ENCODE assay signal across 8 cellular contexts in the genomic region with DNA sequence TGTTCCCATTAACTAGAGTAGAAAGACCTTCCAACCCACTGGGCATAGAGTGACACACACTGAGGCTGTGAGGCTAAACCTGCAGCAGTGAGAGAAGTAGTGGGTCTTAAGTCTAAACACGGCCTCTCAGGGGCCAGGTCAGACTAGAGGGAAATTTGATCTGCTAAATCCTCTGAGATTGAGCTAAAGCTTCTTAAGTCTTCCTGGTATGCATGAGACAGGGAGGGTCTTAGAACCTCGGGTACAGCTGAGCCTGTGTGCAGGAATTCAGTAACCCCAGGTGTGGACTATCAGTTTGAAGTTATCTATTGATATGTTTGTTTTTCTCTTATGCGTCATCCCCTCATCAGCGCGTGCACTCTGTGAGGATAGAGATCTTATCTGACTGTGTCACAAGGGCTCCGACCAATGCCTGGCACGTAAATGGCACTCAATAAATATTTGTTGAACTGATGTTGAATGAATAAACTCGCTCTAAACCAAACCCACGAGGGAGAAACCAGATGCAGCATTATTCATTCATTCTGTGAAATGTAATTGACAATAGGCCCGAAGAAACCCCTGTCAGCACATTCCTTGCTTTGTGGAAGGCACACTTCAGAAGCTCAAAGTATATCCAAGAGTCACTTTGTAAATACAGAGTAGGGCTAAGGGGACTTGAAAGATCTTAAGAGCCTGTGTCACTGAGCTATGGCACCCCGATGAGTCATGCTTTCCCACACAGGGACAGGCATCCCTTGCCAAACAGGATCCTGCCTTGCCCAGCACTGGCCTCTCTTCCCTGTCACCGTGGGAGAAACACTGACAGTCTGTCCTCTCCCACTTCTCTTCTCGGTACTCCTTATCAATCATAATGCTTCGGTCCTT. TPM values are rescaled to one million over a fixed set of nuclear protein-coding genes. Genes with fewer than 3 reads are reported as not detected.
DNase-seq lines count a peak whose midpoint lies in the region; ATAC-seq and TF ChIP-seq lines count a peak whose summit lies in the region.

No MANE protein-coding gene starts in this region.

- no peak overlapping the region for H2BK12ac ChIP-seq in neuronal stem cell (ENCODE audit: low read length)

- no peak overlapping the region for H2BK15ac ChIP-seq in neuronal stem cell (ENCODE audit: low read length)

- H3K27ac Mint-ChIP-seq in endodermal cell: peak overlapping the region; percentile 60

- no peak overlapping the region for H3K18ac ChIP-seq in neuronal stem cell (ENCODE audit: low read length)

- H3K36me3 Mint-ChIP-seq in endodermal cell (ENCODE audit: low read depth): no peaks in the 10 kb centered on the region

- H3K4me3 ChIP-seq in endodermal cell (ENCODE audit: low read length): no peak overlapping the region
- H3K4me3 ChIP-seq in neuronal stem cell (ENCODE audit: low read length in 2 of 2): no peak overlapping the region

- H3K27me3 ChIP-seq in endodermal cell (ENCODE audit: control insufficient read depth, insufficient read depth, low read length, poor library complexity, severe bottlenecking) (no peaks in the 10 kb centered on the region), neuronal stem cell (ENCODE audit: control insufficient read depth in 3 of 3, insufficient read depth in 3 of 3, low read depth in 1 of 3, low read length in 3 of 3) (peaks cover 0 to 11% (median 0%) of the 10 kb centered on the region in 3 experiments)

- peaks cover 4% of the 10 kb centered on the region for H3K9me3 Mint-ChIP-seq in endodermal cell

- 62 to 67% methylated on average over 13 to 14 of the region's 14 CpGs for WGBS in endodermal cell (ENCODE audit: insufficient coverage in 1 of 2, insufficient read length in 1 of 2), 2 experiments
- no CpG with 5 or more reads among the region's 14 CpGs for WGBS in neuronal stem cell (ENCODE audit: extremely low coverage in 2 of 2, insufficient read length in 2 of 2, insufficient replicate concordance in 1 of 2), 2 donors

- H2BK5ac ChIP-seq in neuronal stem cell (ENCODE audit: low read length): no peak overlapping the region

- no peak overlapping the region for H3K4me2 ChIP-seq in neuronal stem cell (ENCODE audit: insufficient read depth, low read length, poor library complexity, severe bottlenecking)

- H3K36me3 ChIP-seq in endodermal cell (ENCODE audit: control insufficient read depth, insufficient read depth, low read length) (no peaks in the 10 kb centered on the region), neuronal stem cell (replicated peaks in 1 of 2; ENCODE audit: control insufficient read depth in 2 of 2, insufficient read depth in 2 of 2, low read length in 2 of 2) (no peaks in the 10 kb centered on the region)

- ATAC-seq in GM21360 (IDR thresholded peaks at IDR 0.05; ENCODE audit: unreplicated experiment) (no peak), HG02678 (IDR thresholded peaks at IDR 0.05; ENCODE audit: unreplicated experiment) (no peak)

- H4K91ac ChIP-seq in neuronal stem cell (ENCODE audit: low read depth, low read length, poor library complexity): no peak overlapping the region

- no peak overlapping the region for H3K23ac ChIP-seq in neuronal stem cell (ENCODE audit: low read depth, low read length, poor library complexity)

- H4K8ac ChIP-seq in neuronal stem cell (ENCODE audit: low read depth, low read length): no peak overlapping the region

- H2AK5ac ChIP-seq in neuronal stem cell (ENCODE audit: low read depth, low read length): no peak overlapping the region

- no peaks in the 10 kb centered on the region for H3K9me3 ChIP-seq in endodermal cell (ENCODE audit: control insufficient read depth, low read length)
- H3K9me3 ChIP-seq in neuronal stem cell (replicated peaks in 1 of 2; ENCODE audit: control insufficient read depth in 2 of 2, insufficient read depth in 1 of 2, low read depth in 1 of 2, low read length in 2 of 2): no peaks in the 10 kb centered on the region

- peak overlapping the region; percentile 9 for H2AFZ ChIP-seq in neuronal stem cell (ENCODE audit: low read length)

- no peak overlapping the region for H3K14ac ChIP-seq in neuronal stem cell (ENCODE audit: low read length)

- H3K27me3 Mint-ChIP-seq in endodermal cell (ENCODE audit: insufficient read depth): no peaks in the 10 kb centered on the region

- no peak for TF ChIP-seq CTCF in endodermal cell (conservative IDR thresholded peaks at IDR 0.05)

- peak; percentile 94 for DNase-seq in DMS53 treated with DMSO at 0.1 percent for 48 hours (lab: John Stamatoyannopoulos, UW; ENCODE audit: unreplicated experiment)
- peak; percentile 84 for DNase-seq in NCI-H524 treated with DMSO at 0.1 percent for 48 hours (lab: John Stamatoyannopoulos, UW)
- DNase-seq in endodermal cell: peak; percentile 71
- peak; percentile 64 for DNase-seq in neuronal stem cell (ENCODE audit: low spot score)
- DNase-seq in NK-92 (lab: John Stamatoyannopoulos, UW; ENCODE audit: unreplicated experiment): no peak
- no peak for DNase-seq in GM19240 (ENCODE audit: insufficient read length, low spot score)

- H3K79me1 ChIP-seq in neuronal stem cell (ENCODE audit: low read depth, low read length): no peaks in the 10 kb centered on the region

- H3K4ac ChIP-seq in neuronal stem cell (ENCODE audit: low read length): no peak overlapping the region

- H3K4me3 Mint-ChIP-seq in endodermal cell: no peak overlapping the region

- H3K4me1 ChIP-seq in endodermal cell (ENCODE audit: control insufficient read depth, insufficient read depth, low read length): peaks cover 11% of the 10 kb centered on the region
- peaks cover 13% of the 10 kb centered on the region in 2 donors for H3K4me1 ChIP-seq in neuronal stem cell (ENCODE audit: control insufficient read depth in 2 of 2, insufficient read depth in 1 of 2, low read depth in 1 of 2, low read length in 2 of 2)

- no peak overlapping the region for H2BK120ac ChIP-seq in neuronal stem cell (ENCODE audit: low read depth, low read length)

- peak overlapping the region; percentile 21 for H3K9ac ChIP-seq in endodermal cell (ENCODE audit: extremely low read depth, low read length, poor library complexity, severe bottlenecking)
- H3K9ac ChIP-seq in neuronal stem cell (ENCODE audit: low read depth, low read length, poor library complexity): no peak overlapping the region

- H3K4me1 Mint-ChIP-seq in endodermal cell: peaks cover 23% of the 10 kb centered on the region

- H3K27ac ChIP-seq in endodermal cell (ENCODE audit: low read depth, low read length): peak overlapping the region; percentile 5
- H3K27ac ChIP-seq in neuronal stem cell (replicated peaks; ENCODE audit: low read length): peak overlapping the region; percentile 52

RNA-seq across cellular contexts. Expression of a gene that starts 21.7 kb away (rescaled TPM):
- 100 to 1,000 TPM; 115 to 121 TPM for total RNA-seq in endodermal cell
- polyA plus RNA-seq in endodermal cell (2013, experiment 1 of 2): 102 TPM
- 95.8 TPM for polyA plus RNA-seq in endodermal cell (2013, experiment 2 of 2)
- 98.8 TPM for polyA plus RNA-seq in neuronal stem cell (2013, experiment 1 of 2)
- 97.0 TPM for polyA plus RNA-seq in neuronal stem cell (2013, experiment 2 of 2)

RNA-seq across cellular contexts. Expression of a gene that starts 29.9 kb away (rescaled TPM):
- 10 to 100 TPM; 42.9 to 51.4 TPM for total RNA-seq in endodermal cell
- 47.4 TPM for polyA plus RNA-seq in endodermal cell (2013, experiment 1 of 2)
- polyA plus RNA-seq in endodermal cell (2013, experiment 2 of 2): 43.6 TPM
- 24.5 TPM for polyA plus RNA-seq in neuronal stem cell (2013, experiment 1 of 2)
- polyA plus RNA-seq in neuronal stem cell (2013, experiment 2 of 2): 25.7 TPM

Comparison
In these comparisons a context has a peak if more than half of its experiments do, and no peak if none do; other contexts are left out.
1. DNase-seq: peak in DMS53 treated with DMSO at 0.1 percent for 48 hours (single experiment), NCI-H524 treated with DMSO at 0.1 percent for 48 hours (single experiment), endodermal cell (single experiment) and neuronal stem cell (single experiment); none in NK-92 (single experiment) and GM19240 (single experiment).